1 cellular context compared by ENCODE assay signal in genomic region chr7:139828880-139829653, GRCh38.
TF ChIP-seq lines count a peak whose summit lies in the region.

Gene TBXAS1, plus strand, starts transcription at chr7:139829264. Its CDS starts 127 bp downstream, at chr7:139829391.

TF ChIP-seq in GM12878, 131 proteins besides CTCF, POLR2A, EP300 and RAD21 (continued from another document):
- TF ChIP-seq BHLHE40 (IDR thresholded peaks at IDR 0.05; ENCODE audit: borderline replicate concordance in 1 of 2, low read depth in 2 of 2, low read length in 1 of 2): 0 out of 4 replicates have a peak, but pooled peaks of 1 of the 2 experiments have one; percentile 12
- TF ChIP-seq MTA2 (IDR thresholded peaks at IDR 0.05; ENCODE audit: low read depth): no peak
- TF ChIP-seq BMI1 (IDR thresholded peaks at IDR 0.05; ENCODE audit: borderline replicate concordance): no peak
- 0 out of 2 replicates have a peak, but pooled peaks have one; percentile 4 for TF ChIP-seq SMC3 (IDR thresholded peaks at IDR 0.05; ENCODE audit: borderline replicate concordance, low read length)
- no peak for TF ChIP-seq GATAD2B (conservative IDR thresholded peaks at IDR 0.05; ENCODE audit: low read depth)
- peak; percentile 32; the same call in 1 of the 2 replicates for TF ChIP-seq TCF7 (IDR thresholded peaks at IDR 0.05; ENCODE audit: borderline replicate concordance)
- no peak for TF ChIP-seq SUZ12 (IDR thresholded peaks at IDR 0.05; ENCODE audit: unreplicated experiment)
- no peak for TF ChIP-seq RELA (IDR thresholded peaks at IDR 0.05; ENCODE audit: borderline replicate concordance, partially characterized antibody)
- no peak for TF ChIP-seq BCL11A (IDR thresholded peaks at IDR 0.05; ENCODE audit: low read depth, low read length)
- TF ChIP-seq ZNF687 (IDR thresholded peaks at IDR 0.05): peak; percentile 51
- no peak for TF ChIP-seq ZNF217 (IDR thresholded peaks at IDR 0.05)
- TF ChIP-seq BACH1 (IDR thresholded peaks at IDR 0.05; ENCODE audit: borderline replicate concordance): no peak
- no peak for TF ChIP-seq BRCA1 (IDR thresholded peaks at IDR 0.05; ENCODE audit: low read depth, low read length)
- TF ChIP-seq ZNF622 (IDR thresholded peaks at IDR 0.05): no peak
- TF ChIP-seq RELB (IDR thresholded peaks at IDR 0.05; ENCODE audit: low read depth): no peak
- no peak for TF ChIP-seq USF2 (IDR thresholded peaks at IDR 0.05; ENCODE audit: borderline replicate concordance, low read depth, low read length)
- no peak for TF ChIP-seq PAX5 (IDR thresholded peaks at IDR 0.05; ENCODE audit: borderline replicate concordance, low read depth, low read length)
- 0 out of 2 replicates have a peak, but pooled peaks have one; percentile 27 for TF ChIP-seq SMAD5 (IDR thresholded peaks at IDR 0.05; ENCODE audit: low read depth)
- TF ChIP-seq NFYA (IDR thresholded peaks at IDR 0.05; ENCODE audit: borderline replicate concordance, low read depth, low read length): no peak
- TF ChIP-seq POLR2AphosphoS5 (IDR thresholded peaks at IDR 0.05; ENCODE audit: low read length): peak; percentile 36; the same call in 1 of the 2 replicates
- TF ChIP-seq USF1 (IDR thresholded peaks at IDR 0.05; ENCODE audit: borderline replicate concordance, extremely low read length, insufficient read depth, low read depth, low read length): no peak
- no peak for TF ChIP-seq IKZF2 (IDR thresholded peaks at IDR 0.05)
- no peak for TF ChIP-seq NFIC (IDR thresholded peaks at IDR 0.05; ENCODE audit: low read depth, low read length)
- TF ChIP-seq BCL3 (IDR thresholded peaks at IDR 0.05; ENCODE audit: borderline replicate concordance, insufficient read depth, low read depth, low read length, poor library complexity, severe bottlenecking): no peak
- TF ChIP-seq MEF2B (IDR thresholded peaks at IDR 0.05; ENCODE audit: partially characterized antibody, poor library complexity, severe bottlenecking): peak; percentile 42
- 0 out of 2 replicates have a peak, but pooled peaks have one; percentile 23 for TF ChIP-seq EED (IDR thresholded peaks at IDR 0.05; ENCODE audit: low read depth)
- peak; percentile 49 for TF ChIP-seq SPI1 (IDR thresholded peaks at IDR 0.05; ENCODE audit: borderline replicate concordance, insufficient read depth, low read depth, low read length)
- no peak for TF ChIP-seq MEF2A (IDR thresholded peaks at IDR 0.05; ENCODE audit: insufficient read depth, low read depth, low read length)
- 0 out of 2 replicates have a peak, but pooled peaks have one; percentile 35 for TF ChIP-seq SIN3A (IDR thresholded peaks at IDR 0.05; ENCODE audit: low read depth, low read length)
- 0 out of 2 replicates have a peak, but pooled peaks have one; percentile 26 for TF ChIP-seq YY1 (IDR thresholded peaks at IDR 0.05; ENCODE audit: low read depth, low read length)
- TF ChIP-seq TAF1 (IDR thresholded peaks at IDR 0.05; ENCODE audit: borderline replicate concordance, low read depth, low read length): peak; percentile 50; the same call in 1 of the 2 replicates
- no peak for TF ChIP-seq FOS (IDR thresholded peaks at IDR 0.05; ENCODE audit: borderline replicate concordance, extremely low read depth, insufficient read length)
- no peak for TF ChIP-seq ATF3 (IDR thresholded peaks at IDR 0.05; ENCODE audit: borderline replicate concordance, extremely low read depth, low read depth, low read length)
- TF ChIP-seq ATF7 (IDR thresholded peaks at IDR 0.05; ENCODE audit: low read depth): no peak
- TF ChIP-seq PKNOX1 (IDR thresholded peaks at IDR 0.05): 0 out of 2 replicates have a peak, but pooled peaks have one; percentile 14
TF ChIP-seq in GM12878: peak in this region for 14.
